ENCODE assay signal across 8 cellular contexts in the genomic region with DNA sequence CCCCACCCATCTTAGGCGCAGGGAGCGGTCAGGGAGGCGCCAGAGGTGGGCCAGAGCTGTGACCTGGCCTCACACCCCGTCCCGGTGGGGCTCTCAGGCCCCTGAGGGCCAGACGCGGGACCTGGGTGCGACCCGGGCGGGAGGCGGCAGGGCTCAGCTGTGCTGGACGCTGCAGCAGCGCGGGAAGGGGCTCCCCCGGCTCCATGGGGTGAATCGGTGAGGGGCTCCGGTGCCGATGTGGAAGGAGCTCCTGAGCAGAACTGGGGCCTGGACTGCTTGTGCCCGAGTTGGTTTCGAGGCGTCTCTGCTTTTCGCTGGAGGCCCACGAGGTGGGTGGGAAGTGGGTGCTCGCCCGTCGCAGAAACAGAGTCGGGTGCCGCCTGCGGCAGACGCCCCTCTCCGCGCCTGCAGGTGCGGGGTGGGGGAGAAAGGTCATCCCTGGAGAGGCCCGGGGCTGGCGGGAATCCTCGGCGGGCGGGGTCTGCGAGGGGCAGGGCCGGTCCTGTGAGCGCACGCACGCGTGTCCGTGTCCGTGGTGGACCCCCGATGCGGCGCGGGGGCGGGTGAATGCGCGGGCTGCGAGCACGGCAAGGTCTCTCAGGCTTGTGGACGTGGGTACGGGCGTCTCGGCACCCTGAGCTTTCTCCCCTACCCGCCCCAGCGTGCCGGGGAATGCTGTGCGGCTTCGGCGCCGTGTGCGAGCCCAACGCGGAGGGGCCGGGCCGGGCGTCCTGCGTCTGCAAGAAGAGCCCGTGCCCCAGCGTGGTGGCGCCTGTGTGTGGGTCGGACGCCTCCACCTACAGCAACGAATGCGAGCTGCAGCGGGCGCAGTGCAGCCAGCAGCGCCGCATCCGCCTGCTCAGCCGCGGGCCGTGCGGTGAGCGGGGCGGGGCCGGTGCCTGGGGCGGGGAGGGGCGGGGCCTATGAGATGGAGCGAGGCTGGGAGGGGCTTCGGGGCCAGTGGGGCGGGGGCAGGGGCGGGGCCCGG. TPM values are rescaled to one million over a fixed set of nuclear protein-coding genes. Genes with fewer than 3 reads are reported as not detected.
A peak's percentile ranks its signal among the peaks of the same experiment; 100 is the strongest.
DNase-seq lines count a peak whose midpoint lies in the region; TF ChIP-seq lines count a peak whose summit lies in the region.

No MANE protein-coding gene starts in this region.

- no peak for TF ChIP-seq CTCF in Loucy (conservative IDR thresholded peaks at IDR 0.05; ENCODE audit: low read length)
- TF ChIP-seq CTCF in kidney epithelial cell (IDR thresholded peaks at IDR 0.05; ENCODE audit: insufficient read depth, low read length, poor library complexity, severe bottlenecking), result no peak

- H3K36me3 ChIP-seq in Loucy (ENCODE audit: insufficient read depth, low read length), result no peaks in the 10 kb centered on the region
- H3K36me3 ChIP-seq in kidney epithelial cell (ENCODE audit: control insufficient read depth, insufficient read depth, low read length), result peaks cover 5% of the 10 kb centered on the region

- H3K9ac ChIP-seq in Loucy (ENCODE audit: low read depth, low read length, poor library complexity, severe bottlenecking), result peak overlapping the region; percentile 34

- peak overlapping the region; percentile 57 for H3K4me2 ChIP-seq in Loucy (ENCODE audit: low read depth, low read length, poor library complexity, severe bottlenecking)

- H4K20me1 ChIP-seq in Loucy (ENCODE audit: insufficient read depth, low read length, poor library complexity, severe bottlenecking), result no peaks in the 10 kb centered on the region

- H3K79me2 ChIP-seq in Loucy (ENCODE audit: insufficient read depth, low read length), result no peaks in the 10 kb centered on the region

- no peak overlapping the region for H2AFZ ChIP-seq in Loucy (ENCODE audit: low read length)

- H3K4me3 ChIP-seq in Loucy (ENCODE audit: low read length, poor library complexity, severe bottlenecking) (peak overlapping the region; percentile 52), kidney epithelial cell (ENCODE audit: low read depth, low read length) (peak overlapping the region; percentile 12)

- DNase-seq in NCI-H2029 (lab: John Stamatoyannopoulos, UW) (peak; percentile 16), NCI-H2029 treated with DMSO at 0.1 percent for 48 hours (lab: John Stamatoyannopoulos, UW) (no peak), kidney epithelial cell (ENCODE audit: low read depth) (peak; percentile 45), cortex of kidney (lab: John Stamatoyannopoulos, UW) (no peak)
- peak; percentile 64 for DNase-seq in activated CD4-positive, alpha-beta T cell treated with anti-CD3 and anti-CD28 coated beads for 1 hour
- DNase-seq in central memory CD4-positive, alpha-beta T cell, result peak; percentile 77
- peak; percentile 72 to 78 for DNase-seq in stimulated activated CD4-positive, alpha-beta T cell treated with anti-CD3 and anti-CD28 coated beads, Interleukin-2, amount 100 ng/mL, for 24 hours

- no peaks in the 10 kb centered on the region for H3F3A ChIP-seq in Loucy (ENCODE audit: low read depth)

- peaks cover 13% of the 10 kb centered on the region for H3K4me1 ChIP-seq in Loucy (ENCODE audit: insufficient read depth, low read length, poor library complexity, severe bottlenecking)

- H3K27me3 ChIP-seq in Loucy (ENCODE audit: insufficient read depth, low read length, poor library complexity, severe bottlenecking) (no peaks in the 10 kb centered on the region), kidney epithelial cell (ENCODE audit: control insufficient read depth, insufficient read depth, low read length) (no peaks in the 10 kb centered on the region)

- H3K9me2 ChIP-seq in Loucy (replicated peaks; ENCODE audit: low read depth, low read length), result no peaks in the 10 kb centered on the region

- H3K9me3 ChIP-seq in Loucy (ENCODE audit: insufficient read depth, low read depth, low read length), result no peaks in the 10 kb centered on the region

RNA-seq across cellular contexts. Expression of a gene that starts 20.4 kb away (rescaled TPM):
- total RNA-seq in kidney epithelial cell, result 479 and 617 TPM in 2 replicates

RNA-seq across cellular contexts. Expression of a gene that starts 27.0 kb away (rescaled TPM):
- total RNA-seq in kidney epithelial cell, result 68.7 and 97.7 TPM in 2 replicates

RNA-seq across cellular contexts. Expression of a gene that starts 33.8 kb away (rescaled TPM):
- 5.4 and 7.5 TPM in 2 replicates for total RNA-seq in kidney epithelial cell

RNA-seq across cellular contexts. Expression of a gene that starts 40.4 kb away (rescaled TPM):
- 160 and 184 TPM in 2 replicates for total RNA-seq in kidney epithelial cell

RNA-seq across cellular contexts. Expression of a gene that starts 58.4 kb away (rescaled TPM):
- total RNA-seq in kidney epithelial cell, result 0.34 TPM in 1 of 2 replicates, not detected in the other

Comparison
In these comparisons a context has a peak if more than half of its experiments do, and no peak if none do; other contexts are left out.
1. DNase-seq: peak in NCI-H2029 (single experiment), activated CD4-positive, alpha-beta T cell treated with anti-CD3 and anti-CD28 coated beads for 1 hour (single experiment), central memory CD4-positive, alpha-beta T cell (single experiment), kidney epithelial cell (single experiment) and stimulated activated CD4-positive, alpha-beta T cell treated with anti-CD3 and anti-CD28 coated beads, Interleukin-2, amount 100 ng/mL, for 24 hours (2 of 2); none in NCI-H2029 treated with DMSO at 0.1 percent for 48 hours (single experiment) and cortex of kidney (single experiment).